16 cellular contexts compared by ENCODE assay signal in genomic region chr5:157593036-157593435, GRCh38. TPM values are rescaled to one million over a fixed set of nuclear protein-coding genes. Genes with fewer than 3 reads are reported as not detected.
A peak's percentile ranks its signal among the peaks of the same experiment; 100 is the strongest.
DNase-seq lines count a peak whose midpoint lies in the region; ATAC-seq and TF ChIP-seq lines count a peak whose summit lies in the region.
"Had no signal": no experiment of that assay in that cellular context is flagged by ENCODE, and none has a peak within 500 bp of the region (broad histone marks: within the 10 kb centered on the region; RNA-seq: fewer than 3 reads in every experiment).

No MANE protein-coding gene starts in this region.

- peaks cover 6% of the 10 kb centered on the region for H3K36me3 Mint-ChIP-seq in stimulated activated naive CD8-positive, alpha-beta T cell treated with anti-CD3 and anti-CD28 coated beads, Interleukin-15, Interleukin-2, amounts not matched to agents 100 ng/mL and 50 ng/mL, for 24 hours (ENCODE audit: low read depth)

- H3K9me3 Mint-ChIP-seq in stimulated activated naive CD8-positive, alpha-beta T cell treated with anti-CD3 and anti-CD28 coated beads, Interleukin-15, Interleukin-2, amounts not matched to agents 100 ng/mL and 50 ng/mL, for 24 hours = peaks cover 11% of the 10 kb centered on the region
- H3K9me3 Mint-ChIP-seq: central memory CD8-positive, alpha-beta T cell had no signal

- in situ Hi-C loops in transverse colon (cut with MboI; ENCODE audit: low pct_ligation_motif_present in 1 of 4, low pct_unique_long_range_greater_than_20kb in 1 of 4, low sequenced_read_pairs in 3 of 4) = no loop called here

- H3K4me3 Mint-ChIP-seq in stimulated activated naive CD8-positive, alpha-beta T cell treated with anti-CD3 and anti-CD28 coated beads, Interleukin-15, Interleukin-2, amounts not matched to agents 100 ng/mL and 50 ng/mL, for 24 hours = peak overlapping the region; percentile 45
- H3K4me3 Mint-ChIP-seq: central memory CD8-positive, alpha-beta T cell had no signal

- no peak overlapping the region for H3K9ac ChIP-seq in PC-3 (ENCODE audit: low read length)

- H3K4me1 ChIP-seq in PC-3 (ENCODE audit: insufficient read depth, low read length) (peaks cover 10% of the 10 kb centered on the region), transverse colon (peaks cover 0 to 27% (median 0%) of the 10 kb centered on the region in 4 donors)
- H3K4me1 ChIP-seq: adrenal gland, suprapubic skin had no signal

- H3K27ac ChIP-seq in PC-3 (ENCODE audit: low read length) (no peak overlapping the region), transverse colon (peak overlapping the region in 3 of 4 donors; percentile 8 to 58 (median 16))
- H3K27ac ChIP-seq: adrenal gland, suprapubic skin had no signal

- H3F3A ChIP-seq in PC-3 (ENCODE audit: low read length, unreplicated experiment) = no peaks in the 10 kb centered on the region

- TF ChIP-seq POLR2A in transverse colon (IDR thresholded peaks at IDR 0.05) = no peak

- peaks cover 66% of the 10 kb centered on the region for H3K4me1 Mint-ChIP-seq in stimulated activated naive CD8-positive, alpha-beta T cell treated with anti-CD3 and anti-CD28 coated beads, Interleukin-15, Interleukin-2, amounts not matched to agents 100 ng/mL and 50 ng/mL, for 24 hours (ENCODE audit: low read depth)

- H2AFZ ChIP-seq in PC-3 (ENCODE audit: low read length) = peak overlapping the region; percentile 52

- no peak for TF ChIP-seq CTCF in PC-3 (conservative IDR thresholded peaks at IDR 0.05; ENCODE audit: low read depth, low read length)
- TF ChIP-seq CTCF in transverse colon (IDR thresholded peaks at IDR 0.05) = no peak

- no peak overlapping the region for H3K4me2 ChIP-seq in PC-3 (ENCODE audit: low read length)

- peaks cover 16% of the 10 kb centered on the region for H3K27me3 Mint-ChIP-seq in stimulated activated naive CD8-positive, alpha-beta T cell treated with anti-CD3 and anti-CD28 coated beads, Interleukin-15, Interleukin-2, amounts not matched to agents 100 ng/mL and 50 ng/mL, for 24 hours
- H3K27me3 Mint-ChIP-seq: central memory CD8-positive, alpha-beta T cell had no signal

- no peaks in the 10 kb centered on the region for H4K20me1 ChIP-seq in PC-3 (ENCODE audit: low read length)

- H3K9me2 ChIP-seq in PC-3 (replicated peaks; ENCODE audit: low read length) = no peaks in the 10 kb centered on the region

- H3K36me3 ChIP-seq in PC-3 (ENCODE audit: low read depth, low read length) (no peaks in the 10 kb centered on the region), transverse colon (no peaks in the 10 kb centered on the region)
- H3K36me3 ChIP-seq: adrenal gland, suprapubic skin had no signal

- no peak for TF ChIP-seq EP300 in transverse colon (IDR thresholded peaks at IDR 0.05; ENCODE audit: low read depth)

- H3K27me3 ChIP-seq in PC-3 (ENCODE audit: low read length) (no peaks in the 10 kb centered on the region), transverse colon (no peaks in the 10 kb centered on the region)
- H3K27me3 ChIP-seq: adrenal gland, suprapubic skin had no signal

- no peaks in the 10 kb centered on the region for H3K79me2 ChIP-seq in PC-3 (ENCODE audit: low read length)

- 48 to 69% methylated on average over 2 to 3 of the region's 3 CpGs for WGBS in transverse colon (ENCODE audit: low coverage in 1 of 2), 2 donors

- no TSS peak for BruUV-seq in PC-3 (replicated peaks; lab: Mats Ljungman, UMichigan)

- ATAC-seq in stimulated activated naive CD8-positive, alpha-beta T cell treated with anti-CD3 and anti-CD28 coated beads, Interleukin-15, Interleukin-2, amounts not matched to agents 100 U/mL and 50 U/mL, for 24 hours = no peak
- ATAC-seq in PC-3 (no peak), GM19397 (IDR thresholded peaks at IDR 0.05; ENCODE audit: unreplicated experiment) (no peak), HG02588 (IDR thresholded peaks at IDR 0.05; ENCODE audit: unreplicated experiment) (no peak)
- ATAC-seq: Panc1 had no signal

- POLR2A ChIA-PET in PC-3 (lab: Charles Lee; ENCODE audit: unreplicated experiment) = no interaction called here

- H3K4me3 ChIP-seq in PC-3 (ENCODE audit: low read length) = no peak overlapping the region
- H3K4me3 ChIP-seq in transverse colon = no peak overlapping the region
- H3K4me3 ChIP-seq: adrenal gland, suprapubic skin had no signal

- intact Hi-C loops in PC-3 (cut with micrococcal nuclease) = no loop called here
- intact Hi-C loops in transverse colon (cut with DNase I; ENCODE audit: low total_unique reads) = no loop called here

- no peak for DNase-seq in stimulated activated naive CD8-positive, alpha-beta T cell treated with anti-CD3 and anti-CD28 coated beads, Interleukin-15, Interleukin-2, amounts not matched to agents 100 U/mL and 50 U/mL, for 24 hours
- DNase-seq in PC-3 (no peak), dermis blood vessel endothelial cell (peak; percentile 33), transverse colon (no peak), NCI-H2107 treated with DMSO at 0.1 percent for 48 hours (lab: John Stamatoyannopoulos, UW; ENCODE audit: unreplicated experiment) (no peak)
- DNase-seq: activated CD8-positive, alpha-beta memory T cell treated with anti-CD3 and anti-CD28 coated beads, Interleukin-2, amount 50 U/mL, for 48 hours; adrenal gland; hippocampal formation; NCI-H1436; NCI-H446 treated with DMSO at 0.1 percent for 48 hours had no signal

- peak overlapping the region; percentile 36 for H3K27ac Mint-ChIP-seq in stimulated activated naive CD8-positive, alpha-beta T cell treated with anti-CD3 and anti-CD28 coated beads, Interleukin-15, Interleukin-2, amounts not matched to agents 100 ng/mL and 50 ng/mL, for 24 hours

- CTCF ChIA-PET in PC-3 (lab: Charles Lee) = interaction anchor here (0.5 to 0.6 kb wide), 2 partner anchors 81 to 153 kb away, joined by 5 to 8 read pairs; no protein-coding TSS in a partner anchor

- H3K9me3 ChIP-seq in PC-3 (ENCODE audit: low read length) (no peaks in the 10 kb centered on the region), transverse colon (no peaks in the 10 kb centered on the region)
- H3K9me3 ChIP-seq: adrenal gland, suprapubic skin had no signal

RNA-seq across cellular contexts. Expression of gene ADAM19, which starts 17.5 kb away (rescaled TPM):
- 115 and 130 TPM in 2 replicates for total RNA-seq in PC-3 (2014; rRNA removed)
- 30.0 and 43.7 TPM in 2 replicates for total RNA-seq in dermis blood vessel endothelial cell
- total RNA-seq in transverse colon = 10 to 100 TPM in 3 of 4 donors, 1 to 10 TPM in 1; 4.0 to 28.1 (median 15.1) TPM

RNA-seq across cellular contexts. Expression of gene SOX30, which starts 59.2 kb away (rescaled TPM):
- total RNA-seq in PC-3 (2014; rRNA removed) (0.51 TPM in 1 of 2 replicates, not detected in the other), dermis blood vessel endothelial cell (under 0.01 and 0.09 TPM in 2 replicates), transverse colon (under 1 TPM in 2 of 4 donors, not detected in 2; 0.16 to 0.75 TPM)
- total RNA-seq: suprapubic skin had no signal
